In the genomic region with DNA sequence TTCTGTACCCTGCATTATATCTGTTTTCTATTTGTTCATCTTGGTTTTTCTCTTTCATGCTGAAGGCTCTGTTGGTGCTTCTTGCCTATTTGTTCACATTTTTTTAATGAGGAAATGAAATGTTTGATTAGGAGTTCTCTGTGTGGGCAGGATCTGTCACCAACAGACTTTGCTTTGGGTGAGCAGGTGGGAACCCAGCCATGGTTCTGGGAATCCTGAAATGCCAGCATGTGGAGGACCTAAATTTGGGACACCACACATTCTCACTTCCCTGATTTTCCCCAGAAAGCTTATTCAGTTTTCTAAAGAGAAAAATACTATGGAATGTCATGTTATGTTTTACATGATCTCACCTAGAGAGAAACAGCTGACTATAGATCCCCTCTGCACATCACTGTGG, we compare ENCODE assay signal across 35 cellular contexts. TPM values are rescaled to one million over a fixed set of nuclear protein-coding genes. Genes with fewer than 3 reads are reported as not detected.
A peak's percentile ranks its signal among the peaks of the same experiment; 100 is the strongest.
DNase-seq lines count a peak whose midpoint lies in the region; ATAC-seq and TF ChIP-seq lines count a peak whose summit lies in the region.
"Had no signal": no experiment of that assay in that cellular context is flagged by ENCODE, and none has a peak within 500 bp of the region (broad histone marks: within the 10 kb centered on the region; RNA-seq: fewer than 3 reads in every experiment).

No MANE protein-coding gene starts in this region.

- no peaks in the 10 kb centered on the region for H3K9me3 Mint-ChIP-seq in activated CD4-positive, alpha-beta T cell treated with anti-CD3 and anti-CD28 coated beads, Interleukin-2, amount 10 ng/mL, durations not matched to agents 7 days and 5 days
- H3K9me3 Mint-ChIP-seq in activated CD4-positive, alpha-beta T cell treated with anti-CD3 and anti-CD28 coated beads for 36 hours (ENCODE audit: low read depth), result no peaks in the 10 kb centered on the region
- H3K9me3 Mint-ChIP-seq: CD14-positive monocyte; CD4-positive, alpha-beta memory T cell; CD4-positive, alpha-beta T cell; CD8-positive, alpha-beta T cell had no signal

- peak overlapping the region; percentile 43 for H3K27ac ChIP-seq in VCaP
- H3K27ac ChIP-seq: 22Rv1; A549; BLaER1; BLaER1 treated with 17β-estradiol and CSF1 and Interleukin-3, amounts not matched to agents 10 nM and 100 nM; C4-2B had no signal

- H3K4me1 Mint-ChIP-seq in activated CD4-positive, alpha-beta T cell treated with anti-CD3 and anti-CD28 coated beads, Interleukin-2, amount 10 ng/mL, durations not matched to agents 7 days and 5 days, result peaks cover 21% of the 10 kb centered on the region
- peaks cover 19% of the 10 kb centered on the region for H3K4me1 Mint-ChIP-seq in activated CD4-positive, alpha-beta T cell treated with anti-CD3 and anti-CD28 coated beads for 36 hours

- intact Hi-C loops in activated CD4-positive, alpha-beta T cell treated with anti-CD3 and anti-CD28 coated beads for 36 hours (cut with DNase I, micrococcal nuclease), result loop anchor here in 1 of 2 experiments (10.0 kb wide), 1 partner anchor 1402 kb away; no protein-coding TSS in a partner anchor

- POLR2A ChIA-PET in activated CD4-positive, alpha-beta T cell treated with anti-CD3 and anti-CD28 coated beads, Interleukin-2, amount 10 ng/mL, durations not matched to agents 7 days and 5 days (lab: Charles Lee), result no interaction called here
- POLR2A ChIA-PET in activated CD4-positive, alpha-beta T cell treated with anti-CD3 and anti-CD28 coated beads for 36 hours (lab: Charles Lee), result no interaction called here

- CTCF ChIA-PET in activated CD4-positive, alpha-beta T cell treated with anti-CD3 and anti-CD28 coated beads, Interleukin-2, amount 10 ng/mL, durations not matched to agents 7 days and 5 days (lab: Charles Lee), result interaction anchor here (2.0 to 4.2 kb wide), 2 partner anchors 9 to 260 kb away, joined by 9 to 13 read pairs; no protein-coding TSS in a partner anchor
- CTCF ChIA-PET in activated CD4-positive, alpha-beta T cell treated with anti-CD3 and anti-CD28 coated beads for 36 hours (lab: Charles Lee), result interaction anchor here (1.1 to 5.6 kb wide), 5 partner anchors 9 to 277 kb away, joined by 3 to 88 read pairs (median 3); no protein-coding TSS in a partner anchor

- no peak overlapping the region for H3K4me3 Mint-ChIP-seq in activated CD4-positive, alpha-beta T cell treated with anti-CD3 and anti-CD28 coated beads, Interleukin-2, amount 10 ng/mL, durations not matched to agents 7 days and 5 days
- no peak overlapping the region for H3K4me3 Mint-ChIP-seq in activated CD4-positive, alpha-beta T cell treated with anti-CD3 and anti-CD28 coated beads for 36 hours
- H3K4me3 Mint-ChIP-seq: B cell; CD14-positive monocyte; CD4-positive, alpha-beta memory T cell; CD4-positive, alpha-beta T cell; CD8-positive, alpha-beta memory T cell; CD8-positive, alpha-beta T cell had no signal

- ATAC-seq in activated CD4-positive, alpha-beta T cell treated with anti-CD3 and anti-CD28 coated beads for 36 hours, result no peak
- ATAC-seq in GM18909 (IDR thresholded peaks at IDR 0.05; ENCODE audit: poor library complexity, unreplicated experiment), result no peak
- ATAC-seq: A549; CD8-positive, alpha-beta T cell had no signal

- H3K27me3 Mint-ChIP-seq in activated CD4-positive, alpha-beta T cell treated with anti-CD3 and anti-CD28 coated beads, Interleukin-2, amount 10 ng/mL, durations not matched to agents 7 days and 5 days, result peaks cover 24% of the 10 kb centered on the region
- peaks cover 13% of the 10 kb centered on the region for H3K27me3 Mint-ChIP-seq in activated CD4-positive, alpha-beta T cell treated with anti-CD3 and anti-CD28 coated beads for 36 hours

- H3K27ac Mint-ChIP-seq in activated CD4-positive, alpha-beta T cell treated with anti-CD3 and anti-CD28 coated beads, Interleukin-2, amount 10 ng/mL, durations not matched to agents 7 days and 5 days, result peak overlapping the region; percentile 41
- H3K27ac Mint-ChIP-seq in activated CD4-positive, alpha-beta T cell treated with anti-CD3 and anti-CD28 coated beads for 36 hours, result no peak overlapping the region
- H3K27ac Mint-ChIP-seq: B cell; CD14-positive monocyte; CD4-positive, alpha-beta T cell; CD4-positive, CD25-positive, alpha-beta regulatory T cell; CD8-positive, alpha-beta memory T cell; CD8-positive, alpha-beta T cell had no signal

- TF ChIP-seq CTCF in VCaP (conservative IDR thresholded peaks at IDR 0.05), result no peak

- H3K36me3 Mint-ChIP-seq in activated CD4-positive, alpha-beta T cell treated with anti-CD3 and anti-CD28 coated beads, Interleukin-2, amount 10 ng/mL, durations not matched to agents 7 days and 5 days (ENCODE audit: low read depth), result no peaks in the 10 kb centered on the region
- no peaks in the 10 kb centered on the region for H3K36me3 Mint-ChIP-seq in activated CD4-positive, alpha-beta T cell treated with anti-CD3 and anti-CD28 coated beads for 36 hours (ENCODE audit: low read depth)
- H3K36me3 Mint-ChIP-seq: CD14-positive monocyte; CD4-positive, alpha-beta memory T cell; CD4-positive, CD25-positive, alpha-beta regulatory T cell; CD8-positive, alpha-beta memory T cell; CD8-positive, alpha-beta T cell had no signal

- DNase-seq in activated CD4-positive, alpha-beta T cell treated with anti-CD3 and anti-CD28 coated beads, Interleukin-2, amount 10 ng/mL, durations not matched to agents 7 days and 5 days, result no peak
- no peak for DNase-seq in activated CD4-positive, alpha-beta T cell treated with anti-CD3 and anti-CD28 coated beads for 36 hours
- DNase-seq in Ammon's horn (ENCODE audit: low spot score) (peak; percentile 64), occipital lobe (lab: John Stamatoyannopoulos, UW) (peak; percentile 32), retina (no peak), OCI-M1 (lab: John Stamatoyannopoulos, UW) (no peak)
- DNase-seq: 8988T; ACHN; AML-193; BE2C; C1 segment of cervical spinal cord; Caco-2; Calu3; CD4-positive, alpha-beta memory T cell; CD4-positive, CD25-positive, alpha-beta regulatory T cell; CD8-positive, alpha-beta memory T cell; CD8-positive, alpha-beta T cell; COR-L47; DMS 273 treated with DMSO at 0.1 percent for 48 hours; DMS153; DMS53; DMS79; DMS79 treated with DMSO at 0.1 percent for 48 hours; DND-41; EL had no signal

RNA-seq across cellular contexts. Expression of a gene that starts 34.0 kb away (rescaled TPM):
- 1,000 to 10,000 TPM; 4,825 to 5,097 TPM for total RNA-seq in activated CD4-positive, alpha-beta T cell treated with anti-CD3 and anti-CD28 coated beads, Interleukin-2, amount 10 ng/mL, durations not matched to agents 7 days and 5 days
- 1,000 to 10,000 TPM; 3,408 to 3,964 TPM for total RNA-seq in activated CD4-positive, alpha-beta T cell treated with anti-CD3 and anti-CD28 coated beads for 36 hours
- 2,066 TPM for total RNA-seq in occipital lobe

Comparison
In these comparisons a context has a peak if more than half of its experiments do, and no peak if none do; other contexts are left out.
1. DNase-seq: peak in Ammon's horn (single experiment) and occipital lobe (single experiment); none in activated CD4-positive, alpha-beta T cell treated with anti-CD3 and anti-CD28 coated beads, Interleukin-2, amount 10 ng/mL, durations not matched to agents 7 days and 5 days (single experiment), activated CD4-positive, alpha-beta T cell treated with anti-CD3 and anti-CD28 coated beads for 36 hours (single experiment), retina (single experiment) and OCI-M1 (single experiment).